ENCODE assay signal across 2 cellular contexts in genomic region chr5:138824924-138825863, GRCh38.
TF ChIP-seq lines count a peak whose summit lies in the region.

No MANE protein-coding gene starts in this region.

TF ChIP-seq in IMR-90, 13 proteins besides CTCF, POLR2A, EP300 and RAD21:
- TF ChIP-seq CEBPB (IDR thresholded peaks at IDR 0.05; ENCODE audit: low read depth, low read length) (no peak), SMC3 (IDR thresholded peaks at IDR 0.05; ENCODE audit: low read depth, low read length) (peak; percentile 49), CHD1 (IDR thresholded peaks at IDR 0.05; ENCODE audit: low read depth, low read length) (no peak), FOS (IDR thresholded peaks at IDR 0.05; ENCODE audit: low read depth, low read length) (no peak)

TF ChIP-seq in HepG2, 621 proteins besides CTCF, POLR2A, EP300 and RAD21:
- TF ChIP-seq, protein P1, sequence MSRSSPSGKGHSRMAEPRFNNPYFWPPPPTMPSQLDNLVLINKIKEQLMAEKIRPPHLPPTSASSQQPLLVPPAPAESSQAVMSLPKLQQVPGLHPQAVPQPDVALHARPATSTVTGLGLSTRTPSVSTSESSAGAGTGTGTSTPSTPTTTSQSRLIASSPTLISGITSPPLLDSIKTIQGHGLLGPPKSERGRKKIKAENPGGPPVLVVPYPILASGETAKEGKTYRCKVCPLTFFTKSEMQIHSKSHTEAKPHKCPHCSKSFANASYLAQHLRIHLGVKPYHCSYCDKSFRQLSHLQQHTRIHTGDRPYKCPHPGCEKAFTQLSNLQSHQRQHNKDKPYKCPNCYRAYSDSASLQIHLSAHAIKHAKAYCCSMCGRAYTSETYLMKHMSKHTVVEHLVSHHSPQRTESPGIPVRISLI (CRISPR knock-in tag; IDR thresholded peaks at IDR 0.05; ENCODE audit: borderline replicate concordance) = peak; percentile 76
- TF ChIP-seq ZFP36L2 (CRISPR knock-in tag; IDR thresholded peaks at IDR 0.05) = no peak
- TF ChIP-seq STAG1 (CRISPR knock-in tag; IDR thresholded peaks at IDR 0.05) = 0 out of 2 replicates have a peak, but pooled peaks have one; percentile 4
- TF ChIP-seq FOXA1 (IDR thresholded peaks at IDR 0.05) = no peak
- TF ChIP-seq FOXA1 (CRISPR knock-in tag; IDR thresholded peaks at IDR 0.05) = 0 out of 2 replicates have a peak, but pooled peaks have one; percentile 16
- no peak for TF ChIP-seq KLF12 (CRISPR knock-in tag; IDR thresholded peaks at IDR 0.05; ENCODE audit: borderline replicate concordance)
- no peak for TF ChIP-seq ZNF101 (CRISPR knock-in tag; IDR thresholded peaks at IDR 0.05; ENCODE audit: borderline replicate concordance, low read depth)
TF ChIP-seq in HepG2: peak in this region for 3.
